ENCODE assay signal across 14 cellular contexts in the genomic region with DNA sequence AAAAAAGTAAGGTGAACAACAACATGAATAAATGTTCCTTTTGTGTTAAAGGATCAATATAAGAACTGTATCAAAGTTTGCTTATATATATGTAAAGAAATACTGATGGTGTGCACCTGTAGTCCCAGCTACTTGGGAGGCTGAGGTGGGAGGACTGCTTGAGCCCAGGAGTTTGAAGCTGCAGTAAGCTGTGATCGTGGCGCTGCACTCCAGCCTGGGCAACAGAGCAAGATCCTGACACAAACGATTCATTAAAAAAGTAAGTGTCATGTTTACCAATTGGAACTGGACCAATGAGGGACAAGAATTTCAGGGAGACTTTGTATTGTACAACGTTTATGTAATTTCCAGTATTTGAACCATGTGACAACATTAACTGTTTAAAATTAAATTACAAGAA. TPM values are rescaled to one million over a fixed set of nuclear protein-coding genes. Genes with fewer than 3 reads are reported as not detected.
DNase-seq lines count a peak whose midpoint lies in the region; ATAC-seq and TF ChIP-seq lines count a peak whose summit lies in the region.
"Had no signal": no experiment of that assay in that cellular context is flagged by ENCODE, and none has a peak within 500 bp of the region (broad histone marks: within the 10 kb centered on the region; RNA-seq: fewer than 3 reads in every experiment).

No MANE protein-coding gene starts in this region.

- intact Hi-C loops in CD8-positive, alpha-beta T cell (cut with DNase I, micrococcal nuclease) = no loop called here
- intact Hi-C loops in naive thymus-derived CD4-positive, alpha-beta T cell (cut with micrococcal nuclease) = no loop called here

- H3K9me3 Mint-ChIP-seq in CD8-positive, alpha-beta T cell = no peaks in the 10 kb centered on the region
- H3K9me3 Mint-ChIP-seq in activated T-helper 17 cell treated with anti-CD3 and anti-CD28 coated beads, Interleukin-2, amount 50 U/mL, for 72 hours = peaks cover 7% of the 10 kb centered on the region
- H3K9me3 Mint-ChIP-seq in naive thymus-derived CD4-positive, alpha-beta T cell = peaks cover 0 to 6% (median 0%) of the 10 kb centered on the region in 11 donors

- no peaks in the 10 kb centered on the region for H4K20me1 ChIP-seq in BLaER1 treated with 17β-estradiol and CSF1 and Interleukin-3, amounts not matched to agents 10 nM and 100 nM

- no peaks in the 10 kb centered on the region for H3K27me3 ChIP-seq in BLaER1 treated with 17β-estradiol and CSF1 and Interleukin-3, amounts not matched to agents 10 nM and 100 nM
- no peaks in the 10 kb centered on the region for H3K27me3 ChIP-seq in CD8-positive, alpha-beta T cell (ENCODE audit: insufficient read depth, low read length)
- H3K27me3 ChIP-seq in naive thymus-derived CD4-positive, alpha-beta T cell (ENCODE audit: control insufficient read depth in 2 of 2, insufficient read depth in 2 of 2, low read length in 2 of 2) = no peaks in the 10 kb centered on the region

- no peak for TF ChIP-seq CTCF in CD8-positive, alpha-beta T cell (IDR thresholded peaks at IDR 0.05)
- TF ChIP-seq CTCF in omental fat pad (IDR thresholded peaks at IDR 0.05) = no peak

- no peak overlapping the region for H3K4me3 ChIP-seq in BLaER1 treated with 17β-estradiol and CSF1 and Interleukin-3, amounts not matched to agents 10 nM and 100 nM
- no peak overlapping the region for H3K4me3 ChIP-seq in CD8-positive, alpha-beta T cell (ENCODE audit: low read depth, low read length)
- H3K4me3 ChIP-seq in naive thymus-derived CD4-positive, alpha-beta T cell (ENCODE audit: low read length) = no peak overlapping the region

- H3K36me3 ChIP-seq in BLaER1 treated with 17β-estradiol and CSF1 and Interleukin-3, amounts not matched to agents 10 nM and 100 nM = no peaks in the 10 kb centered on the region
- no peaks in the 10 kb centered on the region for H3K36me3 ChIP-seq in CD8-positive, alpha-beta T cell (ENCODE audit: insufficient read depth, low read length)
- no peaks in the 10 kb centered on the region for H3K36me3 ChIP-seq in naive thymus-derived CD4-positive, alpha-beta T cell (ENCODE audit: control insufficient read depth in 2 of 3, insufficient read depth in 3 of 3, low read length in 3 of 3)

- H3K4me2 ChIP-seq in BLaER1 treated with 17β-estradiol and CSF1 and Interleukin-3, amounts not matched to agents 10 nM and 100 nM = peak overlapping the region in 9 of 11 experiments; percentile 76 to 86 (median 81); a peak in 16 of 22 replicates

- POLR2A ChIA-PET in CD8-positive, alpha-beta T cell (lab: Charles Lee) = interaction anchor here (0.7 to 10.7 kb wide), 3 partner anchors 10 to 276 kb away, joined by 3 to 370 read pairs (median 6); partner anchors contain the start of gene RBM39
- POLR2A ChIA-PET in naive thymus-derived CD4-positive, alpha-beta T cell (lab: Charles Lee) = interaction anchor here (0.9 to 18.2 kb wide), 2 partner anchors 15 to 26 kb away, joined by 3 to 733 read pairs; partner anchors contain the start of gene RBM39

- ATAC-seq in CD8-positive, alpha-beta T cell = no peak
- no peak for ATAC-seq in activated T-helper 17 cell treated with anti-CD3 and anti-CD28 coated beads, Interleukin-2, amount 50 U/mL, for 72 hours (replicated peaks)
- no peak for ATAC-seq in naive thymus-derived CD4-positive, alpha-beta T cell
- ATAC-seq in omental fat pad (ENCODE audit: low FRiP score) = no peak
- ATAC-seq in GM19035 (IDR thresholded peaks at IDR 0.05; ENCODE audit: unreplicated experiment) = no peak
- ATAC-seq in HG02623 (IDR thresholded peaks at IDR 0.05; ENCODE audit: unreplicated experiment) = no peak

- peaks cover 3% of the 10 kb centered on the region for H3K36me3 Mint-ChIP-seq in CD8-positive, alpha-beta T cell
- H3K36me3 Mint-ChIP-seq in activated T-helper 17 cell treated with anti-CD3 and anti-CD28 coated beads, Interleukin-2, amount 50 U/mL, for 72 hours (ENCODE audit: low read depth) = no peaks in the 10 kb centered on the region
- peaks cover 0 to 6% (median 0%) of the 10 kb centered on the region in 5 donors for H3K36me3 Mint-ChIP-seq in naive thymus-derived CD4-positive, alpha-beta T cell

- no peak for DNase-seq in CD8-positive, alpha-beta T cell
- DNase-seq in naive thymus-derived CD4-positive, alpha-beta T cell = no peak
- DNase-seq in C1 segment of cervical spinal cord (lab: John Stamatoyannopoulos, UW) (no peak), omental fat pad (ENCODE audit: low spot score) (no peak)
- DNase-seq: activated CD4-positive, alpha-beta T cell treated with anti-CD3 and anti-CD28 coated beads for 4 hours; activated T-cell treated with anti-CD3 and anti-CD28 coated beads, Interleukin-2, amount 50 U/mL, for 48 hours; cortex of kidney; kidney; NCI-H1930; NCI-H446 had no signal

- CTCF ChIA-PET in CD8-positive, alpha-beta T cell (lab: Charles Lee) = no interaction called here
- CTCF ChIA-PET in naive thymus-derived CD4-positive, alpha-beta T cell (lab: Charles Lee) = no interaction called here

- no peak overlapping the region for H3K9ac ChIP-seq in BLaER1 treated with 17β-estradiol and CSF1 and Interleukin-3, amounts not matched to agents 10 nM and 100 nM

- H3K27me3 Mint-ChIP-seq in CD8-positive, alpha-beta T cell (ENCODE audit: low read depth) = no peaks in the 10 kb centered on the region
- H3K27me3 Mint-ChIP-seq in activated T-helper 17 cell treated with anti-CD3 and anti-CD28 coated beads, Interleukin-2, amount 50 U/mL, for 72 hours = no peaks in the 10 kb centered on the region
- peaks cover 0 to 3% (median 0%) of the 10 kb centered on the region in 5 donors for H3K27me3 Mint-ChIP-seq in naive thymus-derived CD4-positive, alpha-beta T cell

- peak overlapping the region; percentile 96 for H3K27ac Mint-ChIP-seq in CD8-positive, alpha-beta T cell
- H3K27ac Mint-ChIP-seq in activated T-helper 17 cell treated with anti-CD3 and anti-CD28 coated beads, Interleukin-2, amount 50 U/mL, for 72 hours = peak overlapping the region; percentile 25
- H3K27ac Mint-ChIP-seq in naive thymus-derived CD4-positive, alpha-beta T cell = peak overlapping the region; percentile 42 to 100 (median 99)

- H3K4me1 ChIP-seq in BLaER1 treated with 17β-estradiol and CSF1 and Interleukin-3, amounts not matched to agents 10 nM and 100 nM = peaks cover 44 to 62% (median 55%) of the 10 kb centered on the region in 10 experiments
- H3K4me1 ChIP-seq in CD8-positive, alpha-beta T cell (ENCODE audit: insufficient read depth, low read length) = peaks cover 56% of the 10 kb centered on the region
- H3K4me1 ChIP-seq in naive thymus-derived CD4-positive, alpha-beta T cell (ENCODE audit: control insufficient read depth in 2 of 2, insufficient read depth in 2 of 2, low read length in 2 of 2) = peaks cover 57 to 63% of the 10 kb centered on the region in 2 donors

- H3K4me3 Mint-ChIP-seq in CD8-positive, alpha-beta T cell = peak overlapping the region; percentile 29
- peak overlapping the region; percentile 85 for H3K4me3 Mint-ChIP-seq in activated T-helper 17 cell treated with anti-CD3 and anti-CD28 coated beads, Interleukin-2, amount 50 U/mL, for 72 hours
- peak overlapping the region in 5 of 10 donors; percentile 44 to 95 (median 80) for H3K4me3 Mint-ChIP-seq in naive thymus-derived CD4-positive, alpha-beta T cell

- peaks cover 57% of the 10 kb centered on the region for H3K4me1 Mint-ChIP-seq in CD8-positive, alpha-beta T cell (ENCODE audit: low read depth)
- H3K4me1 Mint-ChIP-seq in activated T-helper 17 cell treated with anti-CD3 and anti-CD28 coated beads, Interleukin-2, amount 50 U/mL, for 72 hours = peaks cover 32% of the 10 kb centered on the region
- peaks cover 33 to 68% (median 56%) of the 10 kb centered on the region in 7 donors for H3K4me1 Mint-ChIP-seq in naive thymus-derived CD4-positive, alpha-beta T cell

- 0 out of 22 replicates have a peak overlapping the region, but pooled peaks of 2 of the 11 experiments have one; percentile 78 to 86 for H3K27ac ChIP-seq in BLaER1 treated with 17β-estradiol and CSF1 and Interleukin-3, amounts not matched to agents 10 nM and 100 nM
- no peak overlapping the region for H3K27ac ChIP-seq in CD8-positive, alpha-beta T cell (ENCODE audit: low read depth, low read length)
- H3K27ac ChIP-seq in naive thymus-derived CD4-positive, alpha-beta T cell (ENCODE audit: low read depth, low read length) = peak overlapping the region; percentile 98

- H3K9me3 ChIP-seq in BLaER1 treated with 17β-estradiol and CSF1 and Interleukin-3, amounts not matched to agents 10 nM and 100 nM (replicated peaks in 1 of 11) = no peaks in the 10 kb centered on the region
- H3K9me3 ChIP-seq in CD8-positive, alpha-beta T cell (ENCODE audit: low read length) = no peaks in the 10 kb centered on the region
- H3K9me3 ChIP-seq in naive thymus-derived CD4-positive, alpha-beta T cell (ENCODE audit: control insufficient read depth in 2 of 3, low read length in 3 of 3) = no peaks in the 10 kb centered on the region

RNA-seq across cellular contexts. Expression of gene PHF20, which starts 5.0 kb away (rescaled TPM):
- 100 to 1,000 TPM; 101 to 107 TPM for total RNA-seq in CD8-positive, alpha-beta T cell
- 10 to 100 TPM; 70.3 to 73.0 TPM for total RNA-seq in activated T-helper 17 cell treated with anti-CD3 and anti-CD28 coated beads, Interleukin-2, amount 50 U/mL, for 72 hours
- total RNA-seq in naive thymus-derived CD4-positive, alpha-beta T cell = 100 to 1,000 TPM in 2 of 5 experiments, 10 to 100 TPM in 3; 57.5 to 157 (median 78.0) TPM
- 100 to 1,000 TPM in 1 of 2 donors, 10 to 100 TPM in 1; 99.9 to 138 TPM for polyA plus RNA-seq in naive thymus-derived CD4-positive, alpha-beta T cell
- 10 to 100 TPM; 51.0 to 71.7 (median 54.8) TPM for total RNA-seq in omental fat pad

RNA-seq across cellular contexts. Expression of gene RBM39, which starts 24.8 kb away (rescaled TPM):
- total RNA-seq in CD8-positive, alpha-beta T cell = 1,000 to 10,000 TPM; 1,168 to 1,202 TPM
- total RNA-seq in activated T-helper 17 cell treated with anti-CD3 and anti-CD28 coated beads, Interleukin-2, amount 50 U/mL, for 72 hours = 100 to 1,000 TPM; 295 to 359 TPM
- total RNA-seq in naive thymus-derived CD4-positive, alpha-beta T cell = 1,000 to 10,000 TPM in 2 of 5 experiments, 100 to 1,000 TPM in 3; 372 to 1,041 (median 699) TPM
- 100 to 1,000 TPM; 100 to 152 TPM for polyA plus RNA-seq in naive thymus-derived CD4-positive, alpha-beta T cell
- 100 to 1,000 TPM; 231 to 462 (median 427) TPM for total RNA-seq in omental fat pad

Comparison
In these comparisons a context has a peak if more than half of its experiments do, and no peak if none do; other contexts are left out.
1. H3K27ac Mint-ChIP-seq: peak in every context shown above with its lines; median percentile 99 in naive thymus-derived CD4-positive, alpha-beta T cell; 96 in CD8-positive, alpha-beta T cell; 25 in activated T-helper 17 cell treated with anti-CD3 and anti-CD28 coated beads, Interleukin-2, amount 50 U/mL, for 72 hours.